In genomic region chr16:27367463-27368357, GRCh38 we compare ENCODE assay signal across 8 cellular contexts. TPM values are rescaled to one million over a fixed set of nuclear protein-coding genes. Genes with fewer than 3 reads are reported as not detected.
DNase-seq lines count a peak whose midpoint lies in the region; ATAC-seq, FAIRE-seq and TF ChIP-seq lines count a peak whose summit lies in the region.

No MANE protein-coding gene starts in this region.

- H3K4me2 ChIP-seq in Loucy (ENCODE audit: low read depth, low read length, poor library complexity, severe bottlenecking) = peak overlapping the region; percentile 88

- H3K36me3 ChIP-seq in Loucy (ENCODE audit: insufficient read depth, low read length) (no peaks in the 10 kb centered on the region; the same call in 1 of the 2 replicates), ascending aorta (peaks cover 10 to 12% of the 10 kb centered on the region in 2 donors), gastrocnemius medialis (no peaks in the 10 kb centered on the region)

- FAIRE-seq in H54 (lab: Jason Lieb, UNC) = no peak

- peaks cover 12% of the 10 kb centered on the region for H3F3A ChIP-seq in Loucy (ENCODE audit: low read depth)

- H3K9ac ChIP-seq in Loucy (ENCODE audit: low read depth, low read length, poor library complexity, severe bottlenecking) = peak overlapping the region; percentile 80

- no peaks in the 10 kb centered on the region for H3K79me2 ChIP-seq in Loucy (ENCODE audit: insufficient read depth, low read length)

- no peaks in the 10 kb centered on the region for H3K27me3 ChIP-seq in Loucy (ENCODE audit: insufficient read depth, low read length, poor library complexity, severe bottlenecking)
- no peaks in the 10 kb centered on the region for H3K27me3 ChIP-seq in ascending aorta
- no peaks in the 10 kb centered on the region for H3K27me3 ChIP-seq in gastrocnemius medialis

- intact Hi-C loops in ascending aorta (cut with DNase I) = loop anchor here (1.0 to 10.0 kb wide), 4 partner anchors 53 to 212 kb away; partner anchors contain the start of gene IL4R
- intact Hi-C loops in gastrocnemius medialis (cut with DNase I; ENCODE audit: low total_unique reads) = loop anchor here (1.0 kb wide), 2 partner anchors 132 to 188 kb away; no protein-coding TSS in a partner anchor

- peaks cover 3% of the 10 kb centered on the region; the same call in 1 of the 2 replicates for H3K9me3 ChIP-seq in Loucy (ENCODE audit: insufficient read depth, low read depth, low read length)
- H3K9me3 ChIP-seq in ascending aorta = no peaks in the 10 kb centered on the region
- no peaks in the 10 kb centered on the region for H3K9me3 ChIP-seq in gastrocnemius medialis

- no peaks in the 10 kb centered on the region for H4K20me1 ChIP-seq in Loucy (ENCODE audit: insufficient read depth, low read length, poor library complexity, severe bottlenecking)

- peak overlapping the region; percentile 54; the same call in 1 of the 2 replicates for H2AFZ ChIP-seq in Loucy (ENCODE audit: low read length)

- H3K27ac ChIP-seq in ascending aorta (peak overlapping the region; percentile 44 to 59), gastrocnemius medialis (peak overlapping the region in 2 of 4 donors; percentile 24 to 56)

- TF ChIP-seq POLR2A in H54 (IDR thresholded peaks at IDR 0.05; ENCODE audit: low read depth, low read length) = no peak
- no peak for TF ChIP-seq POLR2A in gastrocnemius medialis (IDR thresholded peaks at IDR 0.05)

- CTCF ChIA-PET in GM10248 (lab: Yijun Ruan, JAX) = interaction anchor here (0.7 to 10.7 kb wide), 51 partner anchors 8 to 392 kb away, joined by 3 to 87 read pairs (median 5); partner anchors contain the start of genes IL21R and KDM8

- TF ChIP-seq CTCF in GM10248 (IDR thresholded peaks at IDR 0.05; ENCODE audit: control extremely low read depth, extremely low read depth, low read depth, missing control alignments) (peak; percentile 69), Loucy (conservative IDR thresholded peaks at IDR 0.05; ENCODE audit: low read length) (peak; percentile 77), ascending aorta (IDR thresholded peaks at IDR 0.05) (peak; percentile 53 to 85 (median 81)), gastrocnemius medialis (IDR thresholded peaks at IDR 0.05 in 4 of 5, conservative IDR thresholded peaks at IDR 0.05 in 1 of 5) (peak; percentile 24 to 77 (median 62))

- in situ Hi-C loops in gastrocnemius medialis (cut with MboI; ENCODE audit: low sequenced_read_pairs in 4 of 4) = loop anchor here in 1 of 4 donors (25.0 kb wide), 1 partner anchor 130 kb away; no protein-coding TSS in a partner anchor

- H3K4me1 ChIP-seq in Loucy (ENCODE audit: insufficient read depth, low read length, poor library complexity, severe bottlenecking) (peaks cover 22% of the 10 kb centered on the region), ascending aorta (peaks cover 0 to 5% of the 10 kb centered on the region in 2 donors), gastrocnemius medialis (peaks cover 0 to 7% of the 10 kb centered on the region in 2 donors)

- peak; percentile 44 to 60 for ATAC-seq in gastrocnemius medialis

- DNase-seq in GM10248 (ENCODE audit: extremely low spot score) (peak; percentile 86), H54 (ENCODE audit: insufficient read length, low spot score) (peak; percentile 83), T-helper 22 cell (ENCODE audit: low read depth) (peak; percentile 92), ascending aorta (ENCODE audit: low spot score in 2 of 2) (peak; percentile 43 to 87), hepatic stellate cell (ENCODE audit: low spot score) (peak; percentile 93), gastrocnemius medialis (peak; percentile 32 to 56), NCI-H2107 treated with DMSO at 0.1 percent for 48 hours (lab: John Stamatoyannopoulos, UW; ENCODE audit: unreplicated experiment) (no peak)

- H3K4me3 ChIP-seq in Loucy (ENCODE audit: low read length, poor library complexity, severe bottlenecking) (peak overlapping the region; percentile 65), ascending aorta (peak overlapping the region; percentile 13 to 41), gastrocnemius medialis (peak overlapping the region; percentile 14 to 52 (median 28))

- POLR2A ChIA-PET in GM10248 (lab: Yijun Ruan, JAX) = interaction anchor here (0.6 to 1.4 kb wide), 7 partner anchors 21 to 164 kb away, joined by 3 to 5 read pairs (median 3); partner anchors contain the start of genes IL21R and KDM8

- H3K9me2 ChIP-seq in Loucy (replicated peaks; ENCODE audit: low read depth, low read length) = no peaks in the 10 kb centered on the region

RNA-seq across cellular contexts. Expression of gene IL21R, which starts 34.3 kb away (rescaled TPM):
- total RNA-seq in ascending aorta (0.21 TPM), gastrocnemius medialis (under 1 TPM in 1 of 4 donors, not detected in 3; 0.15 TPM)

RNA-seq across cellular contexts. Expression of gene IL4R, which starts 53.9 kb away (rescaled TPM):
- total RNA-seq in ascending aorta (88.7 TPM), gastrocnemius medialis (1 to 10 TPM; 4.5 to 7.4 (median 6.5) TPM)

Comparison
In these comparisons a context has a peak if more than half of its experiments do, and no peak if none do; other contexts are left out.
1. RNA of gene IL4R, which starts 53.9 kb away (total RNA-seq): 88.7 TPM in ascending aorta (single experiment); 4.5 to 7.4 TPM in gastrocnemius medialis; every median in the first group is over 10 times any median in the second.
2. Peak in every context shown above with its lines, with median percentiles within 50 percentile points of each other: CTCF ChIP-seq and H3K4me3 ChIP-seq.